ENCODE assay signal across 14 cellular contexts in the genomic region with DNA sequence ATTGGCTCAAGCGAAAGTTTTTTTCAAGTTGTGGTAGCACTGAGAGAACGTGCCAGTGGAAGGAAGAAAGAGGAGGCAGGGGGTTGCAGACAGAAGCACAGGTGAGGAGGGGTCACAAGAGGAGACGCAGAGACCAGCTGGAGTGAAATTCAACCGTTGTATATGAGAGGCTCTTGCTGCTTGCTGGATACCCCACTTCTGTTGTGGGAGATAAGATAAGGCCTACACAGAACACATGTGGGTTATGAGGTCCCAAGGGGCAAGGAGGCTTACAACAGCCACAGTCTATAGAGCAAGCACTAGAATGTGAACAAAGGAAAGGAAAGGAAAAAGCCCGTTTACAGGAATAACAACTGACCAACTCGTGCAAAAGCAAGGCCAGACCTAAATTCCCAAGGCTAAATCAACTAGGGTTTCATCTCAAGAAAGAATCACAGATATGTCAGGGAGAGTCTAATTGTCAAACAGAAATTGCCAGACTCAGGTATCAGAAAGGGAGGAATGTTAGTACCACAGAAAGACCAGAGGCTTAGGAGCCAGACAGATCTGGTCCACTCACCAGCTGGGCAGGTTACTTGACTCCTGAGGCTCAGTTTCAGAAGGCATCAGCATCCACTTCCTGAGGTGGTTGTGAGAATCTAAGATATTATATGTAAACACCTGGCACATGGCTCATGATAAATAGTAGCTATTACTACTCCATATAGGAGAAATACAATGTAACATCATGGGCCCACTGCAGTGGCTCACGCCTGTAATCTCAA.
A peak's percentile ranks its signal among the peaks of the same experiment; 100 is the strongest.
DNase-seq lines count a peak whose midpoint lies in the region; ATAC-seq and TF ChIP-seq lines count a peak whose summit lies in the region.
"Had no signal": no experiment of that assay in that cellular context is flagged by ENCODE, and none has a peak within 500 bp of the region (broad histone marks: within the 10 kb centered on the region; RNA-seq: fewer than 3 reads in every experiment).

No MANE protein-coding gene starts in this region.

- no peak for TF ChIP-seq POLR2A in GM18505 (IDR thresholded peaks at IDR 0.05; ENCODE audit: borderline replicate concordance, extremely low read depth, insufficient read depth, insufficient read length)

- no peak overlapping the region for H3K27ac Mint-ChIP-seq in activated CD4-positive, alpha-beta T cell treated with anti-CD3 and anti-CD28 coated beads for 36 hours
- H3K27ac Mint-ChIP-seq: CD4-positive, alpha-beta memory T cell had no signal

- intact Hi-C loops in activated CD4-positive, alpha-beta T cell treated with anti-CD3 and anti-CD28 coated beads for 36 hours (cut with DNase I, micrococcal nuclease): no loop called here

- ATAC-seq in GM18868 (IDR thresholded peaks at IDR 0.05; ENCODE audit: unreplicated experiment) (peak; percentile 50), GM18505 (IDR thresholded peaks at IDR 0.05; ENCODE audit: unreplicated experiment) (no peak)
- no peak for ATAC-seq in activated CD4-positive, alpha-beta T cell treated with anti-CD3 and anti-CD28 coated beads for 36 hours

- H3K4me3 ChIP-seq in fibroblast of the aortic adventitia (ENCODE audit: low read depth, low read length): no peak overlapping the region
- H3K4me3 ChIP-seq: esophagus squamous epithelium, pancreas, tibial artery had no signal

- H3K9me3 Mint-ChIP-seq in activated CD4-positive, alpha-beta T cell treated with anti-CD3 and anti-CD28 coated beads for 36 hours (ENCODE audit: low read depth): no peaks in the 10 kb centered on the region

- CTCF ChIA-PET in activated CD4-positive, alpha-beta T cell treated with anti-CD3 and anti-CD28 coated beads for 36 hours (lab: Charles Lee): interaction anchor here (0.7 kb wide), 1 partner anchor 601 kb away, joined by 3 read pairs; no protein-coding TSS in a partner anchor

- no peaks in the 10 kb centered on the region for H3K27me3 Mint-ChIP-seq in activated CD4-positive, alpha-beta T cell treated with anti-CD3 and anti-CD28 coated beads for 36 hours
- H3K27me3 Mint-ChIP-seq: CD4-positive, alpha-beta memory T cell had no signal

- peaks cover 7% of the 10 kb centered on the region for H3K4me1 Mint-ChIP-seq in activated CD4-positive, alpha-beta T cell treated with anti-CD3 and anti-CD28 coated beads for 36 hours
- H3K4me1 Mint-ChIP-seq: CD4-positive, alpha-beta memory T cell had no signal

- POLR2A ChIA-PET in activated CD4-positive, alpha-beta T cell treated with anti-CD3 and anti-CD28 coated beads for 36 hours (lab: Charles Lee): interaction anchor here (0.6 kb wide), 2 partner anchors 61 to 116 kb away, joined by 3 to 5 read pairs; a partner anchor contains a TSS

- no peaks in the 10 kb centered on the region for H3K36me3 Mint-ChIP-seq in activated CD4-positive, alpha-beta T cell treated with anti-CD3 and anti-CD28 coated beads for 36 hours (ENCODE audit: low read depth)
- H3K36me3 Mint-ChIP-seq: CD4-positive, alpha-beta memory T cell had no signal

- TF ChIP-seq CTCF in fibroblast of the aortic adventitia (IDR thresholded peaks at IDR 0.05; ENCODE audit: insufficient read depth, low read length): no peak

- DNase-seq in DMS 273 (lab: John Stamatoyannopoulos, UW; ENCODE audit: unreplicated experiment) (peak; percentile 61), DMS 273 treated with DMSO at 0.1 percent for 48 hours (lab: John Stamatoyannopoulos, UW) (no peak), NCI-H69 (lab: John Stamatoyannopoulos, UW) (peak; percentile 9), fibroblast of the aortic adventitia (ENCODE audit: low read depth) (peak; percentile 66), superior temporal gyrus (ENCODE audit: extremely low spot score) (no peak)
- DNase-seq in activated CD4-positive, alpha-beta T cell treated with anti-CD3 and anti-CD28 coated beads for 36 hours: no peak
- DNase-seq: activated CD8-positive, alpha-beta memory T cell treated with anti-CD3 and anti-CD28 coated beads, Interleukin-2, amount 50 U/mL, for 48 hours; CD4-positive, alpha-beta memory T cell; esophagus squamous epithelium; Kasumi-1; pancreas; tibial artery had no signal

- H3K4me3 Mint-ChIP-seq in activated CD4-positive, alpha-beta T cell treated with anti-CD3 and anti-CD28 coated beads for 36 hours: no peak overlapping the region
- H3K4me3 Mint-ChIP-seq: CD4-positive, alpha-beta memory T cell had no signal

Comparison
In these comparisons a context has a peak if more than half of its experiments do, and no peak if none do; other contexts are left out.
1. DNase-seq: peak in DMS 273 (single experiment), NCI-H69 (single experiment) and fibroblast of the aortic adventitia (single experiment); none in DMS 273 treated with DMSO at 0.1 percent for 48 hours (single experiment), superior temporal gyrus (single experiment) and activated CD4-positive, alpha-beta T cell treated with anti-CD3 and anti-CD28 coated beads for 36 hours (single experiment).